ENCODE assay signal across 8 cellular contexts in genomic region chr6:47241742-47242482, GRCh38.
DNase-seq lines count a peak whose midpoint lies in the region; ATAC-seq and TF ChIP-seq lines count a peak whose summit lies in the region.

No MANE protein-coding gene starts in this region.

- no peak overlapping the region for H2BK15ac ChIP-seq in neuronal stem cell (ENCODE audit: low read length)

- H2BK120ac ChIP-seq in neuronal stem cell (ENCODE audit: low read depth, low read length), result no peak overlapping the region

- H3K18ac ChIP-seq in neuronal stem cell (ENCODE audit: low read length), result peak overlapping the region; percentile 44

- no peak overlapping the region; the same call in 1 of the 2 replicates for H3K9ac ChIP-seq in Karpas-422 (ENCODE audit: low read length)
- no peak overlapping the region for H3K9ac ChIP-seq in neuronal stem cell (ENCODE audit: low read depth, low read length, poor library complexity)

- H3K79me2 ChIP-seq in DOHH2 (ENCODE audit: control insufficient read depth, low read length) (no peaks in the 10 kb centered on the region), Karpas-422 (ENCODE audit: low read length) (no peaks in the 10 kb centered on the region)

- H2AFZ ChIP-seq in Karpas-422 (ENCODE audit: low read length), result no peak overlapping the region
- peak overlapping the region; percentile 75 for H2AFZ ChIP-seq in neuronal stem cell (ENCODE audit: low read length)

- H3K27me3 ChIP-seq in DOHH2 (ENCODE audit: control insufficient read depth, low read length), result no peaks in the 10 kb centered on the region
- no peaks in the 10 kb centered on the region for H3K27me3 ChIP-seq in Karpas-422 (ENCODE audit: low read length)
- H3K27me3 ChIP-seq in neuronal stem cell (ENCODE audit: control insufficient read depth in 3 of 3, insufficient read depth in 3 of 3, low read depth in 1 of 3, low read length in 3 of 3), result no peaks in the 10 kb centered on the region

- H2BK5ac ChIP-seq in neuronal stem cell (ENCODE audit: low read length), result no peak overlapping the region

- H3K79me1 ChIP-seq in neuronal stem cell (ENCODE audit: low read depth, low read length), result peaks cover 1% of the 10 kb centered on the region

- no peak for TF ChIP-seq CTCF in DOHH2 (IDR thresholded peaks at IDR 0.05; ENCODE audit: low read depth, low read length, poor library complexity, severe bottlenecking)
- TF ChIP-seq CTCF in choroid plexus epithelial cell (conservative IDR thresholded peaks at IDR 0.05; ENCODE audit: low read depth, low read length), result peak; percentile 3

- no peak overlapping the region for H4K8ac ChIP-seq in neuronal stem cell (ENCODE audit: low read depth, low read length)

- 0 out of 2 replicates have a peak, but pooled peaks cover 3% of the 10 kb centered on the region for H3K36me3 ChIP-seq in DOHH2 (ENCODE audit: control insufficient read depth, low read length)
- H3K36me3 ChIP-seq in Karpas-422 (ENCODE audit: insufficient read depth, low read length), result no peaks in the 10 kb centered on the region
- no peaks in the 10 kb centered on the region for H3K36me3 ChIP-seq in neuronal stem cell (replicated peaks in 1 of 2; ENCODE audit: control insufficient read depth in 2 of 2, insufficient read depth in 2 of 2, low read length in 2 of 2)

- H3K23ac ChIP-seq in neuronal stem cell (ENCODE audit: low read depth, low read length, poor library complexity), result no peak overlapping the region

- peak overlapping the region; percentile 60 for H2AK5ac ChIP-seq in neuronal stem cell (ENCODE audit: low read depth, low read length)

- H3K9me2 ChIP-seq in DOHH2 (replicated peaks; ENCODE audit: control insufficient read depth, low read length), result no peaks in the 10 kb centered on the region
- no peaks in the 10 kb centered on the region for H3K9me2 ChIP-seq in Karpas-422 (replicated peaks; ENCODE audit: insufficient read depth, low read length)

- H4K20me1 ChIP-seq in DOHH2 (ENCODE audit: control insufficient read depth, insufficient read depth, low read depth, low read length), result no peaks in the 10 kb centered on the region
- no peaks in the 10 kb centered on the region for H4K20me1 ChIP-seq in Karpas-422 (ENCODE audit: insufficient read depth, low read depth, low read length)

- H3K4me3 ChIP-seq in DOHH2 (ENCODE audit: low read length) (peak overlapping the region; percentile 0; the same call in 1 of the 2 replicates), Karpas-422 (ENCODE audit: low read length) (no peak overlapping the region), choroid plexus epithelial cell (ENCODE audit: low read depth, low read length) (no peak overlapping the region), neuronal stem cell (ENCODE audit: low read length in 2 of 2) (no peak overlapping the region)

- H4K91ac ChIP-seq in neuronal stem cell (ENCODE audit: low read depth, low read length, poor library complexity), result no peak overlapping the region

- H2BK12ac ChIP-seq in neuronal stem cell (ENCODE audit: low read length), result no peak overlapping the region

- ATAC-seq in HG03432 (IDR thresholded peaks at IDR 0.05; ENCODE audit: unreplicated experiment), result no peak
- no peak for ATAC-seq in HG03457 (IDR thresholded peaks at IDR 0.05; ENCODE audit: unreplicated experiment)

- H3K27ac ChIP-seq in DOHH2 (ENCODE audit: low read depth, low read length), result no peak overlapping the region
- no peak overlapping the region for H3K27ac ChIP-seq in Karpas-422 (ENCODE audit: low read length)
- H3K27ac ChIP-seq in neuronal stem cell (replicated peaks; ENCODE audit: low read length), result no peak overlapping the region

- H3K4ac ChIP-seq in neuronal stem cell (ENCODE audit: low read length), result no peak overlapping the region

- no CpG with 5 or more reads among the region's 4 CpGs for WGBS in neuronal stem cell (ENCODE audit: extremely low coverage in 2 of 2, insufficient read length in 2 of 2, insufficient replicate concordance in 1 of 2), 2 donors

- H3K4me1 ChIP-seq in DOHH2 (ENCODE audit: control insufficient read depth, low read length) (peaks cover 67% of the 10 kb centered on the region), Karpas-422 (ENCODE audit: low read length) (peaks cover 42% of the 10 kb centered on the region), neuronal stem cell (ENCODE audit: control insufficient read depth in 2 of 2, insufficient read depth in 1 of 2, low read depth in 1 of 2, low read length in 2 of 2) (peaks cover 0 to 11% of the 10 kb centered on the region in 2 donors)

- DNase-seq in Karpas-422 (no peak), choroid plexus epithelial cell (ENCODE audit: low read depth) (peak; percentile 29), neuronal stem cell (ENCODE audit: low spot score) (no peak), RKO (ENCODE audit: low spot score) (no peak), T1000 (lab: John Stamatoyannopoulos, UW) (no peak)

- H3F3A ChIP-seq in DOHH2 (ENCODE audit: control insufficient read depth, insufficient read depth), result peaks cover 10% of the 10 kb centered on the region

- no peak overlapping the region for H3K14ac ChIP-seq in neuronal stem cell (ENCODE audit: low read length)

- peak overlapping the region; percentile 39 for H3K4me2 ChIP-seq in DOHH2 (ENCODE audit: low read length)
- H3K4me2 ChIP-seq in Karpas-422 (ENCODE audit: low read depth, low read length, poor library complexity, severe bottlenecking), result peak overlapping the region; percentile 21
- no peak overlapping the region for H3K4me2 ChIP-seq in neuronal stem cell (ENCODE audit: insufficient read depth, low read length, poor library complexity, severe bottlenecking)

- H3K9me3 ChIP-seq in DOHH2 (ENCODE audit: control insufficient read depth, insufficient read depth, low read length), result no peaks in the 10 kb centered on the region
- no peaks in the 10 kb centered on the region for H3K9me3 ChIP-seq in Karpas-422 (ENCODE audit: low read length)
- no peaks in the 10 kb centered on the region for H3K9me3 ChIP-seq in neuronal stem cell (replicated peaks in 1 of 2; ENCODE audit: control insufficient read depth in 2 of 2, insufficient read depth in 1 of 2, low read depth in 1 of 2, low read length in 2 of 2)
